ENCODE assay signal across 12 cellular contexts in genomic region chr22:28978158-28978557, GRCh38.
DNase-seq lines count a peak whose midpoint lies in the region; ATAC-seq and TF ChIP-seq lines count a peak whose summit lies in the region.
"Had no signal": no experiment of that assay in that cellular context is flagged by ENCODE, and none has a peak within 500 bp of the region (broad histone marks: within the 10 kb centered on the region; RNA-seq: fewer than 3 reads in every experiment).

No MANE protein-coding gene starts in this region.

- H3K9me3 ChIP-seq in liver (ENCODE audit: control insufficient read depth in 4 of 4, low read length in 3 of 4): no peaks in the 10 kb centered on the region
- no peaks in the 10 kb centered on the region for H3K9me3 ChIP-seq in uterus
- H3K9me3 ChIP-seq: body of pancreas had no signal

- H3K36me3 Mint-ChIP-seq in activated CD8-positive, alpha-beta T cell treated with anti-CD3 and anti-CD28 coated beads for 36 hours (ENCODE audit: low read depth): no peaks in the 10 kb centered on the region
- no peaks in the 10 kb centered on the region for H3K36me3 Mint-ChIP-seq in activated CD8-positive, alpha-beta T cell treated with anti-CD3 and anti-CD28 coated beads, Interleukin-2, amount 10 ng/mL, durations not matched to agents 7 days and 5 days (ENCODE audit: low read depth)
- no peaks in the 10 kb centered on the region for H3K36me3 Mint-ChIP-seq in chondrocyte (ENCODE audit: low read depth)
- H3K36me3 Mint-ChIP-seq in effector memory CD8-positive, alpha-beta T cell (ENCODE audit: insufficient read depth): no peaks in the 10 kb centered on the region

- H3K9ac ChIP-seq in liver (ENCODE audit: low read depth in 1 of 2, low read length in 2 of 2): peak overlapping the region in 1 of 2 donors; percentile 55

- intact Hi-C loops in activated CD8-positive, alpha-beta T cell treated with anti-CD3 and anti-CD28 coated beads for 36 hours (cut with micrococcal nuclease): no loop called here
- intact Hi-C loops in uterus (cut with DNase I; ENCODE audit: low total_unique reads): no loop called here

- H3K4me1 ChIP-seq in liver (ENCODE audit: control insufficient read depth in 4 of 4, insufficient read depth in 4 of 4, low read length in 3 of 4): peaks cover 14 to 49% (median 25%) of the 10 kb centered on the region in 4 donors
- H3K4me1 ChIP-seq in uterus: peaks cover 0 to 5% of the 10 kb centered on the region in 2 donors

- CTCF ChIA-PET in activated CD8-positive, alpha-beta T cell treated with anti-CD3 and anti-CD28 coated beads for 36 hours (lab: Charles Lee): no interaction called here
- CTCF ChIA-PET in activated CD8-positive, alpha-beta T cell treated with anti-CD3 and anti-CD28 coated beads, Interleukin-2, amount 10 ng/mL, durations not matched to agents 7 days and 5 days (lab: Charles Lee): interaction anchor here (0.9 kb wide), 1 partner anchor 63 kb away, joined by 3 read pairs; no protein-coding TSS in a partner anchor

- 48% methylated on average over 6 of the region's 6 CpGs for WGBS in liver

- no peak for TF ChIP-seq RAD21 in liver (IDR thresholded peaks at IDR 0.05)

- no peak overlapping the region for H3K4me3 Mint-ChIP-seq in activated CD8-positive, alpha-beta T cell treated with anti-CD3 and anti-CD28 coated beads for 36 hours
- no peak overlapping the region for H3K4me3 Mint-ChIP-seq in activated CD8-positive, alpha-beta T cell treated with anti-CD3 and anti-CD28 coated beads, Interleukin-2, amount 10 ng/mL, durations not matched to agents 7 days and 5 days
- no peak overlapping the region for H3K4me3 Mint-ChIP-seq in chondrocyte (ENCODE audit: unreplicated experiment)
- no peak overlapping the region for H3K4me3 Mint-ChIP-seq in effector memory CD8-positive, alpha-beta T cell
- H3K4me3 Mint-ChIP-seq: activated CD4-positive, alpha-beta memory T cell treated with anti-CD3 and anti-CD28 coated beads, Interleukin-2, amount 10 ng/mL, durations not matched to agents 7 days and 5 days had no signal

- TF ChIP-seq POLR2A in uterus (IDR thresholded peaks at IDR 0.05): no peak

- DNase-seq in activated CD8-positive, alpha-beta T cell treated with anti-CD3 and anti-CD28 coated beads for 36 hours: peak; percentile 17
- DNase-seq in activated CD8-positive, alpha-beta T cell treated with anti-CD3 and anti-CD28 coated beads, Interleukin-2, amount 10 ng/mL, durations not matched to agents 7 days and 5 days: no peak
- no peak for DNase-seq in chondrocyte (ENCODE audit: low spot score)
- peak; percentile 25 to 46 for DNase-seq in uterus
- DNase-seq in mesenteric fat pad (ENCODE audit: low spot score): no peak
- no peak for DNase-seq in effector memory CD8-positive, alpha-beta T cell
- no peak for DNase-seq in midbrain (lab: John Stamatoyannopoulos, UW)
- DNase-seq: activated CD4-positive, alpha-beta memory T cell treated with anti-CD3 and anti-CD28 coated beads, Interleukin-2, amount 10 ng/mL, durations not matched to agents 7 days and 5 days; H7; stimulated activated CD4-positive, alpha-beta T cell treated with anti-CD3 and anti-CD28 coated beads, Interleukin-4, amount 100 ng/mL, for 4 hours had no signal

- ATAC-seq in activated CD8-positive, alpha-beta T cell treated with anti-CD3 and anti-CD28 coated beads for 36 hours: no peak
- ATAC-seq in activated CD8-positive, alpha-beta T cell treated with anti-CD3 and anti-CD28 coated beads, Interleukin-2, amount 10 ng/mL, durations not matched to agents 7 days and 5 days: no peak
- no peak for ATAC-seq in effector memory CD8-positive, alpha-beta T cell (replicated peaks)

- H3K27ac ChIP-seq in liver (ENCODE audit: low read depth in 1 of 2, low read length in 2 of 2) (peak overlapping the region; percentile 75 to 84), uterus (peak overlapping the region; percentile 55 to 61)

- no peak overlapping the region for H3K27ac Mint-ChIP-seq in activated CD8-positive, alpha-beta T cell treated with anti-CD3 and anti-CD28 coated beads for 36 hours
- no peak overlapping the region for H3K27ac Mint-ChIP-seq in activated CD8-positive, alpha-beta T cell treated with anti-CD3 and anti-CD28 coated beads, Interleukin-2, amount 10 ng/mL, durations not matched to agents 7 days and 5 days
- peak overlapping the region; percentile 93 for H3K27ac Mint-ChIP-seq in chondrocyte (ENCODE audit: unreplicated experiment)
- no peak overlapping the region for H3K27ac Mint-ChIP-seq in effector memory CD8-positive, alpha-beta T cell
- H3K27ac Mint-ChIP-seq: activated CD4-positive, alpha-beta memory T cell treated with anti-CD3 and anti-CD28 coated beads, Interleukin-2, amount 10 ng/mL, durations not matched to agents 7 days and 5 days had no signal

- no peak for TF ChIP-seq CTCF in activated CD8-positive, alpha-beta T cell treated with anti-CD3 and anti-CD28 coated beads for 36 hours (IDR thresholded peaks at IDR 0.05)
- TF ChIP-seq CTCF in chondrocyte (IDR thresholded peaks at IDR 0.05) (no peak), liver (IDR thresholded peaks at IDR 0.05; ENCODE audit: low read depth, low read length, missing input control) (no peak), uterus (IDR thresholded peaks at IDR 0.05) (no peak)

- H3K4me1 Mint-ChIP-seq in activated CD8-positive, alpha-beta T cell treated with anti-CD3 and anti-CD28 coated beads for 36 hours (ENCODE audit: low read depth): peaks cover 17% of the 10 kb centered on the region
- H3K4me1 Mint-ChIP-seq in activated CD8-positive, alpha-beta T cell treated with anti-CD3 and anti-CD28 coated beads, Interleukin-2, amount 10 ng/mL, durations not matched to agents 7 days and 5 days (ENCODE audit: low read depth): no peaks in the 10 kb centered on the region
- peaks cover 51% of the 10 kb centered on the region for H3K4me1 Mint-ChIP-seq in chondrocyte (ENCODE audit: low read depth)
- no peaks in the 10 kb centered on the region for H3K4me1 Mint-ChIP-seq in effector memory CD8-positive, alpha-beta T cell (ENCODE audit: low read depth in 2 of 2)
- H3K4me1 Mint-ChIP-seq: activated CD4-positive, alpha-beta memory T cell treated with anti-CD3 and anti-CD28 coated beads, Interleukin-2, amount 10 ng/mL, durations not matched to agents 7 days and 5 days had no signal

- H3K36me3 ChIP-seq in liver (ENCODE audit: control insufficient read depth in 4 of 4, insufficient read depth in 3 of 4, low read depth in 1 of 4, low read length in 3 of 4) (no peaks in the 10 kb centered on the region), uterus (no peaks in the 10 kb centered on the region)

- H3K4me3 ChIP-seq in liver (ENCODE audit: low read depth in 1 of 3, low read length in 3 of 3) (peak overlapping the region in 1 of 3 donors; percentile 8), uterus (peak overlapping the region in 1 of 2 donors; percentile 23)
- H3K4me3 ChIP-seq: body of pancreas had no signal

- no peaks in the 10 kb centered on the region for H3K9me3 Mint-ChIP-seq in activated CD8-positive, alpha-beta T cell treated with anti-CD3 and anti-CD28 coated beads for 36 hours
- H3K9me3 Mint-ChIP-seq in activated CD8-positive, alpha-beta T cell treated with anti-CD3 and anti-CD28 coated beads, Interleukin-2, amount 10 ng/mL, durations not matched to agents 7 days and 5 days (ENCODE audit: insufficient read depth): no peaks in the 10 kb centered on the region
- no peaks in the 10 kb centered on the region for H3K9me3 Mint-ChIP-seq in chondrocyte (ENCODE audit: low read depth)
- no peaks in the 10 kb centered on the region for H3K9me3 Mint-ChIP-seq in effector memory CD8-positive, alpha-beta T cell
- H3K9me3 Mint-ChIP-seq: activated CD4-positive, alpha-beta memory T cell treated with anti-CD3 and anti-CD28 coated beads, Interleukin-2, amount 10 ng/mL, durations not matched to agents 7 days and 5 days had no signal

- H3K27me3 ChIP-seq in liver (ENCODE audit: control insufficient read depth in 4 of 4, insufficient read depth in 4 of 4, low read length in 3 of 4) (no peaks in the 10 kb centered on the region), uterus (no peaks in the 10 kb centered on the region)
- H3K27me3 ChIP-seq: body of pancreas had no signal

- peaks cover 50% of the 10 kb centered on the region for H3K27me3 Mint-ChIP-seq in activated CD8-positive, alpha-beta T cell treated with anti-CD3 and anti-CD28 coated beads for 36 hours
- H3K27me3 Mint-ChIP-seq in activated CD8-positive, alpha-beta T cell treated with anti-CD3 and anti-CD28 coated beads, Interleukin-2, amount 10 ng/mL, durations not matched to agents 7 days and 5 days (ENCODE audit: low read depth): peaks cover 38% of the 10 kb centered on the region
- no peaks in the 10 kb centered on the region for H3K27me3 Mint-ChIP-seq in chondrocyte (ENCODE audit: low read depth)
- peaks cover 34 to 40% of the 10 kb centered on the region in 2 donors for H3K27me3 Mint-ChIP-seq in effector memory CD8-positive, alpha-beta T cell

- POLR2A ChIA-PET in activated CD8-positive, alpha-beta T cell treated with anti-CD3 and anti-CD28 coated beads for 36 hours (lab: Charles Lee): interaction anchor here (1.1 kb wide), 1 partner anchor 11 kb away, joined by 3 read pairs; no protein-coding TSS in a partner anchor
- POLR2A ChIA-PET in activated CD8-positive, alpha-beta T cell treated with anti-CD3 and anti-CD28 coated beads, Interleukin-2, amount 10 ng/mL, durations not matched to agents 7 days and 5 days (lab: Charles Lee): no interaction called here

TF ChIP-seq in liver, 16 proteins besides CTCF, POLR2A, EP300 and RAD21:
- no peak for TF ChIP-seq HNF4A (conservative IDR thresholded peaks at IDR 0.05)
- no peak for TF ChIP-seq FOXA1 (IDR thresholded peaks at IDR 0.05)

Comparison
In these comparisons a context has a peak if more than half of its experiments do, and no peak if none do; other contexts are left out.
1. DNase-seq: peak in activated CD8-positive, alpha-beta T cell treated with anti-CD3 and anti-CD28 coated beads for 36 hours (single experiment) and uterus (2 of 2); none in activated CD8-positive, alpha-beta T cell treated with anti-CD3 and anti-CD28 coated beads, Interleukin-2, amount 10 ng/mL, durations not matched to agents 7 days and 5 days (single experiment), chondrocyte (single experiment), mesenteric fat pad (single experiment), effector memory CD8-positive, alpha-beta T cell (0 of 3) and midbrain (single experiment).